1 cellular context compared by ENCODE assay signal in genomic region chr20:45313943-45314342, GRCh38.
TF ChIP-seq lines count a peak whose summit lies in the region.

No MANE protein-coding gene starts in this region.

TF ChIP-seq in HepG2, 621 proteins besides CTCF, POLR2A, EP300 and RAD21:
- TF ChIP-seq ZNF644 (CRISPR knock-in tag; IDR thresholded peaks at IDR 0.05; ENCODE audit: low read depth) = no peak
- 0 out of 2 replicates have a peak, but pooled peaks have one; percentile 31 for TF ChIP-seq ZNF891 (CRISPR knock-in tag; IDR thresholded peaks at IDR 0.05)
- TF ChIP-seq ZNF720 (CRISPR knock-in tag; IDR thresholded peaks at IDR 0.05) = no peak
- TF ChIP-seq TAF15 (IDR thresholded peaks at IDR 0.05; ENCODE audit: low read depth, low read length, poor library complexity, severe bottlenecking) = no peak
- no peak for TF ChIP-seq NCOA2 (CRISPR knock-in tag; IDR thresholded peaks at IDR 0.05)
- no peak for TF ChIP-seq ZNF180 (CRISPR knock-in tag; IDR thresholded peaks at IDR 0.05; ENCODE audit: borderline replicate concordance, low read depth)
- TF ChIP-seq GTF3A (CRISPR knock-in tag; conservative IDR thresholded peaks at IDR 0.05) = no peak
